Comparison of ENCODE assay signal across 14 cellular contexts in the genomic region with DNA sequence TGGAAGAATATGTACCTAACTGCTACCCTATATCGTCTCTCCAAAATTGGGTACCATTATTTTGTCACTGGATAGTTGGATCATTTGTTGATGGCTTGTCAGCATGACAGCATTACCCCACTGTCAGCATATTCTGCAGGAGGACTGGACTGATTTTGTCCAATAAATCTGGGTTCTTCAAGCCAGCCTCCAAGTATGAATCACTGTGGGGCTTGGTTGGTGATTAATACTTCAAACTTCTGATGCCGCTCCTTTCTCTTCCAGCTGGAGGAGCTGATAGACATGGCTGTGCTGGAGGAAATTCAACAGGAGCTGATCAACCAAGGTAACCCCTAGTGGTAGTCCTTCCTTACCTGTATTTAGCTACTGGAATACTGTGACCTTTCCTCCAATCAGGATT. TPM values are rescaled to one million over a fixed set of nuclear protein-coding genes. Genes with fewer than 3 reads are reported as not detected.
DNase-seq lines count a peak whose midpoint lies in the region; ATAC-seq and TF ChIP-seq lines count a peak whose summit lies in the region.
"Had no signal": no experiment of that assay in that cellular context is flagged by ENCODE, and none has a peak within 500 bp of the region (broad histone marks: within the 10 kb centered on the region; RNA-seq: fewer than 3 reads in every experiment).

No MANE protein-coding gene starts in this region.

- H3K9me3 ChIP-seq in CD4-positive, alpha-beta T cell (ENCODE audit: control insufficient read depth, low read length): no peaks in the 10 kb centered on the region
- H3K9me3 ChIP-seq: thoracic aorta had no signal

- intact Hi-C loops in CD4-positive, alpha-beta T cell (cut with DNase I, micrococcal nuclease): loop anchor here in 1 of 2 experiments (5.0 to 10.0 kb wide), 2 partner anchors 225 to 1222 kb away; a partner anchor contains a TSS

- H3K27ac ChIP-seq in CD4-positive, alpha-beta T cell (ENCODE audit: low read depth, low read length): no peak overlapping the region
- H3K27ac ChIP-seq in brain microvascular endothelial cell: no peak overlapping the region
- H3K27ac ChIP-seq: HL-60, thoracic aorta had no signal

- POLR2A ChIA-PET in CD4-positive, alpha-beta T cell (lab: Charles Lee): interaction anchor here (1.0 to 1.1 kb wide), 2 partner anchors 46 to 63 kb away, joined by 3 read pairs; a partner anchor contains a TSS

- H3K27me3 ChIP-seq in CD4-positive, alpha-beta T cell (ENCODE audit: control insufficient read depth, insufficient read depth, low read length): no peaks in the 10 kb centered on the region
- H3K27me3 ChIP-seq in brain microvascular endothelial cell (replicated peaks): no peaks in the 10 kb centered on the region

- H3K36me3 ChIP-seq in brain microvascular endothelial cell (replicated peaks): peaks cover 41% of the 10 kb centered on the region

- peak overlapping the region; percentile 45 for H3K4me3 Mint-ChIP-seq in CD4-positive, alpha-beta T cell

- CTCF ChIA-PET in CD4-positive, alpha-beta T cell (lab: Charles Lee): interaction anchor here (3.6 kb wide), 1 partner anchor 17 kb away, joined by 31 read pairs; a partner anchor contains a TSS

- H3K36me3 Mint-ChIP-seq in CD4-positive, alpha-beta T cell (ENCODE audit: low read depth): peaks cover 76% of the 10 kb centered on the region

- TF ChIP-seq CTCF in CD4-positive, alpha-beta T cell (IDR thresholded peaks at IDR 0.05): no peak
- peak; percentile 29 for TF ChIP-seq CTCF in brain microvascular endothelial cell (IDR thresholded peaks at IDR 0.05; ENCODE audit: low read depth, low read length, missing control alignments)

- H3K27ac Mint-ChIP-seq in CD4-positive, alpha-beta T cell: peak overlapping the region; percentile 1

- ATAC-seq in CD4-positive, alpha-beta T cell (ENCODE audit: poor library complexity): no peak
- ATAC-seq in GM18858 (IDR thresholded peaks at IDR 0.05; ENCODE audit: unreplicated experiment): no peak

- peaks cover 47% of the 10 kb centered on the region for H3K4me1 Mint-ChIP-seq in CD4-positive, alpha-beta T cell (ENCODE audit: low read depth)

- no peak overlapping the region for H3K4me3 ChIP-seq in brain microvascular endothelial cell (ENCODE audit: low read depth, low read length)
- H3K4me3 ChIP-seq: thoracic aorta had no signal

- H3K9me3 Mint-ChIP-seq in CD4-positive, alpha-beta T cell: no peaks in the 10 kb centered on the region
- H3K9me3 Mint-ChIP-seq: T-helper 1 cell treated with Interleukin-12 subunit alpha and Interleukin-12 subunit beta and Interleukin-4 antibody, amounts not matched to agents 30 μg/mL and 1 μg/mL, for 36 hours had no signal

- no peak for DNase-seq in CD4-positive, alpha-beta T cell
- peak; percentile 81 for DNase-seq in LHCN-M2 (ENCODE audit: low read depth)
- peak; percentile 67 for DNase-seq in brain microvascular endothelial cell
- DNase-seq in kidney tubule cell (ENCODE audit: low spot score): peak; percentile 91
- DNase-seq in OCI-M1 (lab: John Stamatoyannopoulos, UW): no peak
- no peak for DNase-seq in NCI-H1048 (lab: John Stamatoyannopoulos, UW)
- DNase-seq in NCI-H187 (lab: John Stamatoyannopoulos, UW): no peak
- DNase-seq: caudate nucleus, COR-L47, NCI-H1417 had no signal

- in situ Hi-C loops in brain microvascular endothelial cell (cut with HindIII; ENCODE audit: low pct_ligation_motif_present, low sequenced_read_pairs): no loop called here

- no peaks in the 10 kb centered on the region for H3K27me3 Mint-ChIP-seq in CD4-positive, alpha-beta T cell

RNA-seq across cellular contexts. Expression of a gene that starts 2.5 kb away (rescaled TPM):
- 10 to 100 TPM; 68.7 to 77.5 TPM for total RNA-seq in CD4-positive, alpha-beta T cell
- 29.4 and 32.1 TPM in 2 replicates for total RNA-seq in LHCN-M2 (2014; rRNA removed)
- polyA plus RNA-seq in LHCN-M2 (2012): 23.7 TPM

RNA-seq across cellular contexts. Expression of a gene that starts 3.0 kb away (rescaled TPM):
- 100 to 1,000 TPM; 129 to 142 TPM for total RNA-seq in CD4-positive, alpha-beta T cell
- total RNA-seq in LHCN-M2 (2014; rRNA removed): 108 and 109 TPM in 2 replicates
- polyA plus RNA-seq in LHCN-M2 (2012): 59.7 TPM

RNA-seq across cellular contexts. Expression of a gene that starts 16.4 kb away (rescaled TPM):
- total RNA-seq in CD4-positive, alpha-beta T cell: 10 to 100 TPM; 59.9 to 62.9 TPM
- total RNA-seq in LHCN-M2 (2014; rRNA removed): 268 and 297 TPM in 2 replicates
- polyA plus RNA-seq in LHCN-M2 (2012): 161 TPM

RNA-seq across cellular contexts. Expression of a gene that starts 46.3 kb away (rescaled TPM):
- 1 to 10 TPM; 2.5 to 2.9 TPM for total RNA-seq in CD4-positive, alpha-beta T cell
- total RNA-seq in LHCN-M2 (2014; rRNA removed): 10.2 and 10.6 TPM in 2 replicates
- 6.1 TPM for polyA plus RNA-seq in LHCN-M2 (2012)

Comparison
In these comparisons a context has a peak if more than half of its experiments do, and no peak if none do; other contexts are left out.
1. DNase-seq: peak in LHCN-M2 (single experiment), brain microvascular endothelial cell (single experiment) and kidney tubule cell (single experiment); none in CD4-positive, alpha-beta T cell (0 of 10), OCI-M1 (single experiment), NCI-H1048 (single experiment) and NCI-H187 (0 of 2).